1 cellular context compared by ENCODE assay signal in the genomic region with DNA sequence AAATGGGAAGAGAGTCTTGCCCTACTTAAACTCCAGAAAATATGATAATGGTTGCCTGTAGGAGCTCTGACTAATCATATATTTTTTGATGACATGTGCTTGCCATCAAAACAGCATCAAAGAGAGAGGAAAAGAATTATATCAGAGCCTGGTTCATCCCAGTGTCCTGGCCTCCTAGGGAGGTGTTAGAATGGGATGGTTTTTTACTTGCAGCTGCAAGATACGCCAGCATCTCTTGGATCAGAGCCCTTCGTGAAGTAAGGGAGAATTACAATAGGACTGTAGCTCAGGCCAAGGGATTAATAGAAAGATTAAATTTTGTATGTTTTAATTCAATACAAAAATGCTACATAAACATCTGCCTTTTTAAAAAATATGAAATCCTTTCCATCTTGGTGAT.
TF ChIP-seq lines count a peak whose summit lies in the region.

No MANE protein-coding gene starts in this region.

TF ChIP-seq in K562, 482 proteins besides CTCF, POLR2A, EP300 and RAD21 (continued from another document):
- TF ChIP-seq, protein P1, sequence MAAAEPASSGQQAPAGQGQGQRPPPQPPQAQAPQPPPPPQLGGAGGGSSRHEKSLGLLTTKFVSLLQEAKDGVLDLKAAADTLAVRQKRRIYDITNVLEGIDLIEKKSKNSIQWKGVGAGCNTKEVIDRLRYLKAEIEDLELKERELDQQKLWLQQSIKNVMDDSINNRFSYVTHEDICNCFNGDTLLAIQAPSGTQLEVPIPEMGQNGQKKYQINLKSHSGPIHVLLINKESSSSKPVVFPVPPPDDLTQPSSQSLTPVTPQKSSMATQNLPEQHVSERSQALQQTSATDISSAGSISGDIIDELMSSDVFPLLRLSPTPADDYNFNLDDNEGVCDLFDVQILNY (CRISPR knock-in tag; IDR thresholded peaks at IDR 0.05), result no peak
- TF ChIP-seq, protein P2, sequence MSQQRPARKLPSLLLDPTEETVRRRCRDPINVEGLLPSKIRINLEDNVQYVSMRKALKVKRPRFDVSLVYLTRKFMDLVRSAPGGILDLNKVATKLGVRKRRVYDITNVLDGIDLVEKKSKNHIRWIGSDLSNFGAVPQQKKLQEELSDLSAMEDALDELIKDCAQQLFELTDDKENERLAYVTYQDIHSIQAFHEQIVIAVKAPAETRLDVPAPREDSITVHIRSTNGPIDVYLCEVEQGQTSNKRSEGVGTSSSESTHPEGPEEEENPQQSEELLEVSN (IDR thresholded peaks at IDR 0.05; ENCODE audit: borderline replicate concordance in 1 of 2, extremely low read depth in 1 of 2, insufficient read depth in 1 of 2, insufficient read length in 1 of 2, low read depth in 1 of 2, low read length in 1 of 2, poor library complexity in 1 of 2, severe bottlenecking in 1 of 2), result no peak
- TF ChIP-seq, protein P3, sequence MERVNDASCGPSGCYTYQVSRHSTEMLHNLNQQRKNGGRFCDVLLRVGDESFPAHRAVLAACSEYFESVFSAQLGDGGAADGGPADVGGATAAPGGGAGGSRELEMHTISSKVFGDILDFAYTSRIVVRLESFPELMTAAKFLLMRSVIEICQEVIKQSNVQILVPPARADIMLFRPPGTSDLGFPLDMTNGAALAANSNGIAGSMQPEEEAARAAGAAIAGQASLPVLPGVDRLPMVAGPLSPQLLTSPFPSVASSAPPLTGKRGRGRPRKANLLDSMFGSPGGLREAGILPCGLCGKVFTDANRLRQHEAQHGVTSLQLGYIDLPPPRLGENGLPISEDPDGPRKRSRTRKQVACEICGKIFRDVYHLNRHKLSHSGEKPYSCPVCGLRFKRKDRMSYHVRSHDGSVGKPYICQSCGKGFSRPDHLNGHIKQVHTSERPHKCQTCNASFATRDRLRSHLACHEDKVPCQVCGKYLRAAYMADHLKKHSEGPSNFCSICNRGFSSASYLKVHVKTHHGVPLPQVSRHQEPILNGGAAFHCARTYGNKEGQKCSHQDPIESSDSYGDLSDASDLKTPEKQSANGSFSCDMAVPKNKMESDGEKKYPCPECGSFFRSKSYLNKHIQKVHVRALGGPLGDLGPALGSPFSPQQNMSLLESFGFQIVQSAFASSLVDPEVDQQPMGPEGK (CRISPR knock-in tag; IDR thresholded peaks at IDR 0.05; ENCODE audit: borderline replicate concordance), result no peak
- TF ChIP-seq CREBBP (IDR thresholded peaks at IDR 0.05; ENCODE audit: low read depth, low read length) (no peak), TEAD1 (CRISPR knock-in tag; IDR thresholded peaks at IDR 0.05) (no peak)
